Comparison of ENCODE assay signal across 1 cellular context in the genomic region with DNA sequence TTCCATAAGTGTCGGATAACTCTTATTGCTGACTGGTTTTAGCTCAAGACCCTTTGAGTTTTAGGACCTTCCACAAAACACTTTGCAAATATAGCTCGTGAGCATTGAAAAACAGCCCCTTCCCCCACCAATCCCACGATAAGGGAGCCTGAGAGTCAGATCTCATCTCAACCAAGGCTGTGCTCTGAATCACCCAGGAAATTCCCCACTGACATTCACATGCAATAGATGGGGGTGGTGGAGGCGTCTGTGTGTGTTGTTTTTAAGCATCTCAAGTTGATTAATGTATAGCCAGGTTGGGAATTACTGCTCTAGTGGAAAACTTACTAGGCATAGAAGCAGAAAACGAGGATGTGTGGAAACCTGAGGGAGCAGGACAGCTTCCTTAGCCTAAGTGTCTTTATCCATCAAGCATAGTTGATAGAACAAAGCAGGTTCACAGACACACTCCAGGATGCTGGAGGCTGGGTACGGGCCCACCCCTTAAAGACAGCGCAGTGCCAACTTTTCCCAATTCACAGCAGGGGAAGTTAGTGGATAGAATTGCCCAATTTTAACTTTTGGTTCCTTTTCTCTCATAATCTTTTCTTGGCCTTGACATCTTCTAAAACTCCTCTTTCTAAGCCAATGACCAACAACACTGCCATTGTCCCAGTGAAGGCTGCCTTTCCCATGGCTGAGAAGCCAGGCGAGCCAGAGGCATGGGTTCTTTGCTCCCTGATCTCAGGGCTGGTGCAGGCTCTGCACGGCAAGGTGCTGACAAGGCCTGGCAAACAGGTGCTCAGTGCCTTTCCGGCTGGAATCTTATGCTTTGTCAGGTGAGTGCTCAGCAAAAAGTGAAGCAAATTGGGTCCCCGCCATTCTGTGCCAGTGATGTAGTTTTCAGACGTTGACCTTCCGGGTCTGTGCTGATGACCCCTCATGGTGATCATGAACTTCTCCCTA.
TF ChIP-seq lines count a peak whose summit lies in the region.

No MANE protein-coding gene starts in this region.

TF ChIP-seq in GM12878, 131 proteins besides CTCF, POLR2A, EP300 and RAD21 (continued from another document):
- TF ChIP-seq IRF4 (IDR thresholded peaks at IDR 0.05; ENCODE audit: low read depth, low read length): peak; percentile 70; the same call in 1 of the 2 replicates
- no peak for TF ChIP-seq SUZ12 (IDR thresholded peaks at IDR 0.05; ENCODE audit: unreplicated experiment)
- peak; percentile 78 for TF ChIP-seq TCF12 (IDR thresholded peaks at IDR 0.05; ENCODE audit: low read depth, low read length)
- no peak for TF ChIP-seq SMAD5 (IDR thresholded peaks at IDR 0.05; ENCODE audit: low read depth)
- peak in 1 of 2 experiments; percentile 25; a peak in 1 of 3 replicates for TF ChIP-seq EGR1 (IDR thresholded peaks at IDR 0.05; ENCODE audit: borderline replicate concordance in 1 of 2, low read depth in 2 of 2, low read length in 2 of 2)
- TF ChIP-seq ZNF274 (IDR thresholded peaks at IDR 0.05; ENCODE audit: insufficient read depth, insufficient read length): no peak
- TF ChIP-seq SIX5 (IDR thresholded peaks at IDR 0.05; ENCODE audit: low read depth, low read length, severe bottlenecking): no peak
- TF ChIP-seq CHD2 (IDR thresholded peaks at IDR 0.05; ENCODE audit: borderline replicate concordance, low read depth, low read length): no peak
- no peak for TF ChIP-seq CHD4 (IDR thresholded peaks at IDR 0.05)
- no peak for TF ChIP-seq WRNIP1 (IDR thresholded peaks at IDR 0.05; ENCODE audit: borderline replicate concordance, low read depth, low read length)
- TF ChIP-seq ESRRA (IDR thresholded peaks at IDR 0.05; ENCODE audit: low read length): no peak
- TF ChIP-seq RB1 (IDR thresholded peaks at IDR 0.05; ENCODE audit: borderline replicate concordance): no peak
- no peak for TF ChIP-seq SUPT20H (IDR thresholded peaks at IDR 0.05; ENCODE audit: borderline replicate concordance, control insufficient read depth, low read depth, low read length)
- TF ChIP-seq CHD1 (IDR thresholded peaks at IDR 0.05; ENCODE audit: low read depth, low read length): no peak
- no peak for TF ChIP-seq DPF2 (IDR thresholded peaks at IDR 0.05)
- no peak for TF ChIP-seq ZNF622 (IDR thresholded peaks at IDR 0.05)
- no peak for TF ChIP-seq EZH2 (IDR thresholded peaks at IDR 0.05; ENCODE audit: borderline replicate concordance, control insufficient read depth, low read depth, low read length)
- TF ChIP-seq POU2F2 (IDR thresholded peaks at IDR 0.05; ENCODE audit: borderline replicate concordance, low read depth, low read length): no peak
- no peak for TF ChIP-seq NBN (IDR thresholded peaks at IDR 0.05)
- TF ChIP-seq, protein P1, sequence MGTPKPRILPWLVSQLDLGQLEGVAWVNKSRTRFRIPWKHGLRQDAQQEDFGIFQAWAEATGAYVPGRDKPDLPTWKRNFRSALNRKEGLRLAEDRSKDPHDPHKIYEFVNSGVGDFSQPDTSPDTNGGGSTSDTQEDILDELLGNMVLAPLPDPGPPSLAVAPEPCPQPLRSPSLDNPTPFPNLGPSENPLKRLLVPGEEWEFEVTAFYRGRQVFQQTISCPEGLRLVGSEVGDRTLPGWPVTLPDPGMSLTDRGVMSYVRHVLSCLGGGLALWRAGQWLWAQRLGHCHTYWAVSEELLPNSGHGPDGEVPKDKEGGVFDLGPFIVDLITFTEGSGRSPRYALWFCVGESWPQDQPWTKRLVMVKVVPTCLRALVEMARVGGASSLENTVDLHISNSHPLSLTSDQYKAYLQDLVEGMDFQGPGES (IDR thresholded peaks at IDR 0.05): no peak
- no peak for TF ChIP-seq POLR2AphosphoS2 (IDR thresholded peaks at IDR 0.05; ENCODE audit: low read depth, low read length)
- TF ChIP-seq RUNX3 (IDR thresholded peaks at IDR 0.05; ENCODE audit: low read length): peak; percentile 75
- TF ChIP-seq, protein P2, sequence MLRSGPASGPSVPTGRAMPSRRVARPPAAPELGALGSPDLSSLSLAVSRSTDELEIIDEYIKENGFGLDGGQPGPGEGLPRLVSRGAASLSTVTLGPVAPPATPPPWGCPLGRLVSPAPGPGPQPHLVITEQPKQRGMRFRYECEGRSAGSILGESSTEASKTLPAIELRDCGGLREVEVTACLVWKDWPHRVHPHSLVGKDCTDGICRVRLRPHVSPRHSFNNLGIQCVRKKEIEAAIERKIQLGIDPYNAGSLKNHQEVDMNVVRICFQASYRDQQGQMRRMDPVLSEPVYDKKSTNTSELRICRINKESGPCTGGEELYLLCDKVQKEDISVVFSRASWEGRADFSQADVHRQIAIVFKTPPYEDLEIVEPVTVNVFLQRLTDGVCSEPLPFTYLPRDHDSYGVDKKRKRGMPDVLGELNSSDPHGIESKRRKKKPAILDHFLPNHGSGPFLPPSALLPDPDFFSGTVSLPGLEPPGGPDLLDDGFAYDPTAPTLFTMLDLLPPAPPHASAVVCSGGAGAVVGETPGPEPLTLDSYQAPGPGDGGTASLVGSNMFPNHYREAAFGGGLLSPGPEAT (IDR thresholded peaks at IDR 0.05; ENCODE audit: low read depth): peak; percentile 66; the same call in 1 of the 2 replicates
